Comparison of ENCODE assay signal across 26 cellular contexts in genomic region chr21:16554522-16554921, GRCh38.
DNase-seq lines count a peak whose midpoint lies in the region; ATAC-seq, FAIRE-seq and TF ChIP-seq lines count a peak whose summit lies in the region.
"Had no signal": no experiment of that assay in that cellular context is flagged by ENCODE, and none has a peak within 500 bp of the region (broad histone marks: within the 10 kb centered on the region; RNA-seq: fewer than 3 reads in every experiment).

No MANE protein-coding gene starts in this region.

- no peak for FAIRE-seq in GM12892 (lab: Jason Lieb, UNC)
- FAIRE-seq: small intestine had no signal

- DNase-seq in Right ventricle myocardium superior: peak; percentile 50
- no peak for DNase-seq in cardiac septum (ENCODE audit: low spot score)
- DNase-seq in fibroblast of lung (ENCODE audit: low read depth in 2 of 2): no peak
- DNase-seq in left lobe of liver (ENCODE audit: low spot score): no peak
- DNase-seq in kidney glomerular epithelial cell (lab: John Stamatoyannopoulos, UW): no peak
- DNase-seq in activated CD4-positive, CD25-positive, alpha-beta regulatory T cell (lab: John Stamatoyannopoulos, UW): no peak
- DNase-seq in GM12892 (ENCODE audit: insufficient read length): no peak
- DNase-seq in NCI-H526 treated with DMSO at 0.1 percent for 48 hours (lab: John Stamatoyannopoulos, UW): no peak
- DNase-seq: activated CD4-positive, alpha-beta memory T cell treated with anti-CD3 and anti-CD28 coated beads, Interleukin-2, amount 10 ng/mL, durations not matched to agents 7 days and 5 days; activated CD4-positive, CD25-positive, alpha-beta regulatory T cell treated with anti-CD3 and anti-CD28 coated beads, Interleukin-2, amount 50 U/mL, for 72 hours; activated naive CD4-positive, alpha-beta T cell treated with anti-CD3 and anti-CD28 coated beads, Interleukin-2, amount 10 ng/mL, durations not matched to agents 7 days and 5 days; body of pancreas; Calu3; DMS79; lower lobe of right lung; NCI-H1092; NCI-H1694; NCI-H446 treated with DMSO at 0.1 percent for 48 hours; small intestine; T-cell had no signal

- H4K20me1 ChIP-seq in fibroblast of lung (ENCODE audit: control insufficient read depth, extremely low read depth, insufficient read depth, low read length): no peaks in the 10 kb centered on the region

- H3K9me3 ChIP-seq in fibroblast of lung (ENCODE audit: control insufficient read depth, insufficient read depth, low read depth, low read length): no peaks in the 10 kb centered on the region
- H3K9me3 ChIP-seq: adrenal gland, body of pancreas, lower lobe of right lung, mucosa of descending colon, SJSA1, thoracic aorta had no signal

- no peaks in the 10 kb centered on the region for H3K4me1 ChIP-seq in fibroblast of lung (ENCODE audit: control insufficient read depth, extremely low read depth, insufficient read depth, low read length)
- H3K4me1 ChIP-seq: adrenal gland, body of pancreas, lower lobe of right lung had no signal

- H3K9ac ChIP-seq in fibroblast of lung (ENCODE audit: insufficient read depth, low read length): no peak overlapping the region

- intact Hi-C loops in Right ventricle myocardium superior (cut with DNase I): no loop called here
- intact Hi-C loops in cardiac septum (cut with DNase I): no loop called here

- H3K27me3 ChIP-seq in fibroblast of lung (ENCODE audit: control insufficient read depth, insufficient read depth, low read length): no peaks in the 10 kb centered on the region
- H3K27me3 ChIP-seq: adrenal gland, body of pancreas, SJSA1 had no signal

- no peak for TF ChIP-seq POLR2A in GM12892 (IDR thresholded peaks at IDR 0.05; ENCODE audit: low read depth, low read length)

- H3K4me2 ChIP-seq in fibroblast of lung (ENCODE audit: extremely low read depth, insufficient read depth, low read length): no peak overlapping the region

- H3K27ac ChIP-seq in fibroblast of lung (ENCODE audit: insufficient read depth, low read length): no peak overlapping the region
- H3K27ac ChIP-seq: body of pancreas, lower lobe of right lung, SJSA1, thoracic aorta had no signal

- no peak for TF ChIP-seq CTCF in fibroblast of lung (conservative IDR thresholded peaks at IDR 0.05 in 1 of 2, IDR thresholded peaks at IDR 0.05 in 1 of 2; ENCODE audit: low read depth in 1 of 2, low read length in 2 of 2)

- H3K4me3 ChIP-seq in fibroblast of lung (replicated peaks in 1 of 4; ENCODE audit: control extremely low read depth in 1 of 4, insufficient read depth in 1 of 4, low read depth in 3 of 4, low read length in 4 of 4): no peak overlapping the region
- H3K4me3 ChIP-seq: adrenal gland, body of pancreas, lower lobe of right lung, mucosa of descending colon, SJSA1, thoracic aorta had no signal

- no peaks in the 10 kb centered on the region for H3K79me2 ChIP-seq in fibroblast of lung (ENCODE audit: control insufficient read depth, insufficient read depth, low read length)

- ATAC-seq in Right ventricle myocardium superior (ENCODE audit: poor library complexity) (peak; percentile 59), left lobe of liver (peak; percentile 61)
- ATAC-seq: activated T-helper 17 cell treated with anti-CD3 and anti-CD28 coated beads, Interleukin-2, amount 50 U/mL, for 72 hours; body of pancreas; mucosa of descending colon; natural killer cell treated with Interleukin-12 subunit alpha and Interleukin-12 subunit beta and Interleukin-15 and Interleukin-18, amount 100 ng/mL, for 72 hours; T-cell had no signal

- no peaks in the 10 kb centered on the region for H3K36me3 ChIP-seq in fibroblast of lung (ENCODE audit: control insufficient read depth, insufficient read depth, low read length)
- H3K36me3 ChIP-seq: adrenal gland, lower lobe of right lung, SJSA1, thoracic aorta had no signal

- peak overlapping the region; percentile 15 for H2AFZ ChIP-seq in fibroblast of lung (ENCODE audit: low read length)
